In genomic region chr4:41763741-41764140, GRCh38 we compare ENCODE assay signal across 20 cellular contexts. TPM values are rescaled to one million over a fixed set of nuclear protein-coding genes. Genes with fewer than 3 reads are reported as not detected.
DNase-seq lines count a peak whose midpoint lies in the region; ATAC-seq and TF ChIP-seq lines count a peak whose summit lies in the region.
"Had no signal": no experiment of that assay in that cellular context is flagged by ENCODE, and none has a peak within 500 bp of the region (broad histone marks: within the 10 kb centered on the region; RNA-seq: fewer than 3 reads in every experiment).

No MANE protein-coding gene starts in this region.

- peaks cover 2% of the 10 kb centered on the region for H3K27me3 Mint-ChIP-seq in GM23338 (ENCODE audit: insufficient read depth, low read depth, poor library complexity)

- no peak overlapping the region for H3K4me3 Mint-ChIP-seq in GM23338
- H3K4me3 Mint-ChIP-seq: CD8-positive, alpha-beta T cell; IgD-negative memory B cell had no signal

- DNase-seq in SIG-M5 treated with dmso at 0.1 percent for 504 hours (lab: John Stamatoyannopoulos, UW; ENCODE audit: unreplicated experiment), result peak; percentile 0
- no peak for DNase-seq in SIG-M5 (lab: John Stamatoyannopoulos, UW)
- DNase-seq in GM23338 (ENCODE audit: low spot score), result no peak
- peak; percentile 34 for DNase-seq in SK-N-MC (ENCODE audit: low read depth, low spot score)
- DNase-seq in GF-D8 (lab: John Stamatoyannopoulos, UW), result no peak
- no peak for DNase-seq in activated naive CD4-positive, alpha-beta T cell (lab: John Stamatoyannopoulos, UW)
- DNase-seq: ACHN; BE2C; CD8-positive, alpha-beta T cell; COR-L47; DMS153; DMS79 treated with DMSO at 0.1 percent for 48 hours; EL had no signal

- H3K9me3 Mint-ChIP-seq in GM23338, result no peaks in the 10 kb centered on the region
- H3K9me3 Mint-ChIP-seq: CD8-positive, alpha-beta T cell had no signal

- no peaks in the 10 kb centered on the region for H3K4me1 ChIP-seq in GM23338 (ENCODE audit: insufficient read depth)
- H3K4me1 ChIP-seq: BE2C, HAP-1 had no signal

- H3K27ac Mint-ChIP-seq in GM23338, result no peak overlapping the region
- H3K27ac Mint-ChIP-seq: CD14-positive monocyte; CD8-positive, alpha-beta T cell; IgD-negative memory B cell had no signal

- no peaks in the 10 kb centered on the region for H3K9me2 ChIP-seq in GM23338 (ENCODE audit: insufficient read depth)

- H3K27ac ChIP-seq in GM23338 (ENCODE audit: low read depth) (no peak overlapping the region), SK-N-MC (no peak overlapping the region)

- H3K4me2 ChIP-seq in GM23338, result no peak overlapping the region

- H3K27me3 ChIP-seq in GM23338 (ENCODE audit: insufficient read depth), result peaks cover 16% of the 10 kb centered on the region
- H3K27me3 ChIP-seq: BE2C had no signal

- peak overlapping the region; percentile 10; the same call in 1 of the 2 replicates for H2AFZ ChIP-seq in GM23338

- TF ChIP-seq CTCF in GM23338 (conservative IDR thresholded peaks at IDR 0.05; ENCODE audit: low read depth in 2 of 2), result no peak

- H3K4me3 ChIP-seq in GM23338, result no peak overlapping the region
- H3K4me3 ChIP-seq in SK-N-MC, result no peak overlapping the region
- H3K4me3 ChIP-seq: HAP-1 had no signal

- ATAC-seq in GM23338, result no peak
- no peak for ATAC-seq in GM21528 (IDR thresholded peaks at IDR 0.05; ENCODE audit: low FRiP score, unreplicated experiment)
- ATAC-seq: CD8-positive, alpha-beta T cell had no signal

- H3F3A ChIP-seq in GM23338 (replicated peaks; ENCODE audit: low read depth), result no peaks in the 10 kb centered on the region

- no peaks in the 10 kb centered on the region for H3K4me1 Mint-ChIP-seq in GM23338
- H3K4me1 Mint-ChIP-seq: CD14-positive monocyte, IgD-negative memory B cell had no signal

- H3K79me2 ChIP-seq in GM23338 (replicated peaks; ENCODE audit: insufficient read depth), result no peaks in the 10 kb centered on the region

- H3K9me3 ChIP-seq in SK-N-MC (ENCODE audit: low read depth, low read length), result no peaks in the 10 kb centered on the region
- H3K9me3 ChIP-seq: BE2C, HAP-1 had no signal

- no peak overlapping the region for H3K9ac ChIP-seq in SK-N-MC (ENCODE audit: insufficient read length)

- no peaks in the 10 kb centered on the region for H3K36me3 ChIP-seq in GM23338 (ENCODE audit: insufficient read depth)
- no peaks in the 10 kb centered on the region for H3K36me3 ChIP-seq in SK-N-MC (ENCODE audit: insufficient read depth, low read length)
- H3K36me3 ChIP-seq: BE2C, HAP-1 had no signal

- 0 out of 2 replicates have a peak, but pooled peaks cover 2% of the 10 kb centered on the region for H4K20me1 ChIP-seq in GM23338 (replicated peaks; ENCODE audit: insufficient read depth)

- no peaks in the 10 kb centered on the region for H3K36me3 Mint-ChIP-seq in GM23338 (ENCODE audit: low read depth)
- H3K36me3 Mint-ChIP-seq: CD14-positive monocyte; CD8-positive, alpha-beta T cell; IgD-negative memory B cell had no signal

TF ChIP-seq in GM23338, 12 proteins besides CTCF, POLR2A, EP300 and RAD21 (continues in another document):
- TF ChIP-seq STAT1 (IDR thresholded peaks at IDR 0.05; ENCODE audit: unreplicated experiment) (no peak), ZNF114 (CRISPR knock-in tag; IDR thresholded peaks at IDR 0.05) (no peak), NANOG (IDR thresholded peaks at IDR 0.05; ENCODE audit: borderline replicate concordance) (no peak), POLR2AphosphoS5 (IDR thresholded peaks at IDR 0.05; ENCODE audit: low read depth) (no peak), EZH2phosphoT487 (IDR thresholded peaks at IDR 0.05; ENCODE audit: unreplicated experiment) (no peak), CREB1 (CRISPR knock-in tag; IDR thresholded peaks at IDR 0.05; ENCODE audit: low read depth) (no peak)
- TF ChIP-seq, protein P1, sequence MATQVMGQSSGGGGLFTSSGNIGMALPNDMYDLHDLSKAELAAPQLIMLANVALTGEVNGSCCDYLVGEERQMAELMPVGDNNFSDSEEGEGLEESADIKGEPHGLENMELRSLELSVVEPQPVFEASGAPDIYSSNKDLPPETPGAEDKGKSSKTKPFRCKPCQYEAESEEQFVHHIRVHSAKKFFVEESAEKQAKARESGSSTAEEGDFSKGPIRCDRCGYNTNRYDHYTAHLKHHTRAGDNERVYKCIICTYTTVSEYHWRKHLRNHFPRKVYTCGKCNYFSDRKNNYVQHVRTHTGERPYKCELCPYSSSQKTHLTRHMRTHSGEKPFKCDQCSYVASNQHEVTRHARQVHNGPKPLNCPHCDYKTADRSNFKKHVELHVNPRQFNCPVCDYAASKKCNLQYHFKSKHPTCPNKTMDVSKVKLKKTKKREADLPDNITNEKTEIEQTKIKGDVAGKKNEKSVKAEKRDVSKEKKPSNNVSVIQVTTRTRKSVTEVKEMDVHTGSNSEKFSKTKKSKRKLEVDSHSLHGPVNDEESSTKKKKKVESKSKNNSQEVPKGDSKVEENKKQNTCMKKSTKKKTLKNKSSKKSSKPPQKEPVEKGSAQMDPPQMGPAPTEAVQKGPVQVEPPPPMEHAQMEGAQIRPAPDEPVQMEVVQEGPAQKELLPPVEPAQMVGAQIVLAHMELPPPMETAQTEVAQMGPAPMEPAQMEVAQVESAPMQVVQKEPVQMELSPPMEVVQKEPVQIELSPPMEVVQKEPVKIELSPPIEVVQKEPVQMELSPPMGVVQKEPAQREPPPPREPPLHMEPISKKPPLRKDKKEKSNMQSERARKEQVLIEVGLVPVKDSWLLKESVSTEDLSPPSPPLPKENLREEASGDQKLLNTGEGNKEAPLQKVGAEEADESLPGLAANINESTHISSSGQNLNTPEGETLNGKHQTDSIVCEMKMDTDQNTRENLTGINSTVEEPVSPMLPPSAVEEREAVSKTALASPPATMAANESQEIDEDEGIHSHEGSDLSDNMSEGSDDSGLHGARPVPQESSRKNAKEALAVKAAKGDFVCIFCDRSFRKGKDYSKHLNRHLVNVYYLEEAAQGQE (IDR thresholded peaks at IDR 0.05; ENCODE audit: unreplicated experiment), result no peak
- TF ChIP-seq, protein P2, sequence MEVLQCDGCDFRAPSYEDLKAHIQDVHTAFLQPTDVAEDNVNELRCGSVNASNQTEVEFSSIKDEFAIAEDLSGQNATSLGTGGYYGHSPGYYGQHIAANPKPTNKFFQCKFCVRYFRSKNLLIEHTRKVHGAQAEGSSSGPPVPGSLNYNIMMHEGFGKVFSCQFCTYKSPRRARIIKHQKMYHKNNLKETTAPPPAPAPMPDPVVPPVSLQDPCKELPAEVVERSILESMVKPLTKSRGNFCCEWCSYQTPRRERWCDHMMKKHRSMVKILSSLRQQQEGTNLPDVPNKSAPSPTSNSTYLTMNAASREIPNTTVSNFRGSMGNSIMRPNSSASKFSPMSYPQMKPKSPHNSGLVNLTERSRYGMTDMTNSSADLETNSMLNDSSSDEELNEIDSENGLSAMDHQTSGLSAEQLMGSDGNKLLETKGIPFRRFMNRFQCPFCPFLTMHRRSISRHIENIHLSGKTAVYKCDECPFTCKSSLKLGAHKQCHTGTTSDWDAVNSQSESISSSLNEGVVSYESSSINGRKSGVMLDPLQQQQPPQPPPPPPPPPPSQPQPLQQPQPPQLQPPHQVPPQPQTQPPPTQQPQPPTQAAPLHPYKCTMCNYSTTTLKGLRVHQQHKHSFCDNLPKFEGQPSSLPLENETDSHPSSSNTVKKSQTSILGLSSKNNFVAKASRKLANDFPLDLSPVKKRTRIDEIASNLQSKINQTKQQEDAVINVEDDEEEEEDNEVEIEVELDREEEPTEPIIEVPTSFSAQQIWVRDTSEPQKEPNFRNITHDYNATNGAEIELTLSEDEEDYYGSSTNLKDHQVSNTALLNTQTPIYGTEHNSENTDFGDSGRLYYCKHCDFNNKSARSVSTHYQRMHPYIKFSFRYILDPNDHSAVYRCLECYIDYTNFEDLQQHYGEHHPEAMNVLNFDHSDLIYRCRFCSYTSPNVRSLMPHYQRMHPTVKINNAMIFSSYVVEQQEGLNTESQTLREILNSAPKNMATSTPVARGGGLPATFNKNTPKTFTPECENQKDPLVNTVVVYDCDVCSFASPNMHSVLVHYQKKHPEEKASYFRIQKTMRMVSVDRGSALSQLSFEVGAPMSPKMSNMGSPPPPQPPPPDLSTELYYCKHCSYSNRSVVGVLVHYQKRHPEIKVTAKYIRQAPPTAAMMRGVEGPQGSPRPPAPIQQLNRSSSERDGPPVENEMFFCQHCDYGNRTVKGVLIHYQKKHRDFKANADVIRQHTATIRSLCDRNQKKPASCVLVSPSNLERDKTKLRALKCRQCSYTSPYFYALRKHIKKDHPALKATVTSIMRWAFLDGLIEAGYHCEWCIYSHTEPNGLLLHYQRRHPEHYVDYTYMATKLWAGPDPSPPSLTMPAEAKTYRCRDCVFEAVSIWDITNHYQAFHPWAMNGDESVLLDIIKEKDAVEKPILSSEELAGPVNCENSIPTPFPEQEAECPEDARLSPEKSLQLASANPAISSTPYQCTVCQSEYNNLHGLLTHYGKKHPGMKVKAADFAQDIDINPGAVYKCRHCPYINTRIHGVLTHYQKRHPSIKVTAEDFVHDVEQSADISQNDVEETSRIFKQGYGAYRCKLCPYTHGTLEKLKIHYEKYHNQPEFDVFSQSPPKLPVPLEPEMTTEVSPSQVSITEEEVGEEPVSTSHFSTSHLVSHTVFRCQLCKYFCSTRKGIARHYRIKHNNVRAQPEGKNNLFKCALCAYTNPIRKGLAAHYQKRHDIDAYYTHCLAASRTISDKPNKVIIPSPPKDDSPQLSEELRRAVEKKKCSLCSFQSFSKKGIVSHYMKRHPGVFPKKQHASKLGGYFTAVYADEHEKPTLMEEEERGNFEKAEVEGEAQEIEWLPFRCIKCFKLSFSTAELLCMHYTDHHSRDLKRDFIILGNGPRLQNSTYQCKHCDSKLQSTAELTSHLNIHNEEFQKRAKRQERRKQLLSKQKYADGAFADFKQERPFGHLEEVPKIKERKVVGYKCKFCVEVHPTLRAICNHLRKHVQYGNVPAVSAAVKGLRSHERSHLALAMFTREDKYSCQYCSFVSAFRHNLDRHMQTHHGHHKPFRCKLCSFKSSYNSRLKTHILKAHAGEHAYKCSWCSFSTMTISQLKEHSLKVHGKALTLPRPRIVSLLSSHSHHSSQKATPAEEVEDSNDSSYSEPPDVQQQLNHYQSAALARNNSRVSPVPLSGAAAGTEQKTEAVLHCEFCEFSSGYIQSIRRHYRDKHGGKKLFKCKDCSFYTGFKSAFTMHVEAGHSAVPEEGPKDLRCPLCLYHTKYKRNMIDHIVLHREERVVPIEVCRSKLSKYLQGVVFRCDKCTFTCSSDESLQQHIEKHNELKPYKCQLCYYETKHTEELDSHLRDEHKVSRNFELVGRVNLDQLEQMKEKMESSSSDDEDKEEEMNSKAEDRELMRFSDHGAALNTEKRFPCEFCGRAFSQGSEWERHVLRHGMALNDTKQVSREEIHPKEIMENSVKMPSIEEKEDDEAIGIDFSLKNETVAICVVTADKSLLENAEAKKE (CRISPR knock-in tag; IDR thresholded peaks at IDR 0.05), result no peak

RNA-seq across cellular contexts. Expression of gene PHOX2B, which starts 15.2 kb away (rescaled TPM):
- total RNA-seq in GM23338 (2014; rRNA removed; shearing (Covaris generic)), result not detected in 2 replicates
- not detected in 2 replicates for polyA plus RNA-seq in GM23338 (2016; fragmentation: Nextera tagmentation; extraction: Ambion mirVana)
- total RNA-seq: A172; CD8-positive, alpha-beta T cell; H1; HT1080 had no signal
- polyA plus RNA-seq: CD14-positive monocyte, H1, IgD-negative memory B cell had no signal

Comparison
In these comparisons a context has a peak if more than half of its experiments do, and no peak if none do; other contexts are left out.
1. DNase-seq: peak in SIG-M5 treated with dmso at 0.1 percent for 504 hours (single experiment) and SK-N-MC (single experiment); none in SIG-M5 (single experiment), GM23338 (single experiment), GF-D8 (single experiment) and activated naive CD4-positive, alpha-beta T cell (0 of 4).